In the genomic region with DNA sequence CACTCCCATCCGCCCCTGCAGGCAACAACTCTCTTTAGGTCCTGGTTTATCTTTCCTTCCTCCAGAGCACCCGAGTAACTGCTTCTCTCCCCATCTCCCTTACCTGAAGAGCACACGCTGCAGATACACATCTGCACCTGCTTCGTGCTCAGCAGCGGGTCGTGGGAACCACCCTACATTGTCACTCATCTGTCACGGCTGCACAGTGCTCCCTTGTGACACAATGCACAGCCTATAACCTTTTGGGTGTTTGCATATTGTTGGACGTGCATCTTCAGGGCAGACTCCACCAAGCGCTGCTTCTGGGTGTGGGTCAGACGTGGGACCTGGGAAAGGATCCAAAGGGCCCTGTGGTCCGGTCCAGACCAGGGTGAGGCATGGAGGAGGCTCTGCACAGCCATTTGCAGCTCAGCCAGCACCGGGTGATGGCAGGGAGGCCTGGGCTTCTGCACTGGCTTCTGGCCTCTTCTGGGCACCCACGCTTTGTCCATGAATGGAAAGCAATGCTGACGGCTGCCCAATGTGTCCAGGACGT, we compare ENCODE assay signal across 17 cellular contexts. TPM values are rescaled to one million over a fixed set of nuclear protein-coding genes. Genes with fewer than 3 reads are reported as not detected.
DNase-seq lines count a peak whose midpoint lies in the region; ATAC-seq and TF ChIP-seq lines count a peak whose summit lies in the region.
"Had no signal": no experiment of that assay in that cellular context is flagged by ENCODE, and none has a peak within 500 bp of the region (broad histone marks: within the 10 kb centered on the region; RNA-seq: fewer than 3 reads in every experiment).

No MANE protein-coding gene starts in this region.

- H3K36me3 Mint-ChIP-seq in activated CD4-positive, alpha-beta T cell treated with anti-CD3 and anti-CD28 coated beads, Interleukin-2, amount 10 ng/mL, durations not matched to agents 24 days and 14 days (ENCODE audit: low read depth) = peaks cover 25% of the 10 kb centered on the region
- peaks cover 24% of the 10 kb centered on the region for H3K36me3 Mint-ChIP-seq in activated CD4-positive, alpha-beta T cell treated with anti-CD3 and anti-CD28 coated beads for 36 hours (ENCODE audit: low read depth)
- peaks cover 4% of the 10 kb centered on the region for H3K36me3 Mint-ChIP-seq in osteocyte (ENCODE audit: unreplicated experiment)
- H3K36me3 Mint-ChIP-seq: activated naive CD4-positive, alpha-beta T cell treated with anti-CD3 and anti-CD28 coated beads, Interleukin-2, amount 10 ng/mL, durations not matched to agents 7 days and 5 days had no signal

- H3K27me3 Mint-ChIP-seq in activated CD4-positive, alpha-beta T cell treated with anti-CD3 and anti-CD28 coated beads, Interleukin-2, amount 10 ng/mL, durations not matched to agents 24 days and 14 days = no peaks in the 10 kb centered on the region
- H3K27me3 Mint-ChIP-seq in activated CD4-positive, alpha-beta T cell treated with anti-CD3 and anti-CD28 coated beads for 36 hours = no peaks in the 10 kb centered on the region
- peaks cover 12% of the 10 kb centered on the region for H3K27me3 Mint-ChIP-seq in osteocyte (ENCODE audit: unreplicated experiment)
- H3K27me3 Mint-ChIP-seq: effector memory CD8-positive, alpha-beta T cell; stimulated activated naive CD8-positive, alpha-beta T cell treated with anti-CD3 and anti-CD28 coated beads, Interleukin-15, Interleukin-2, amounts not matched to agents 100 ng/mL and 50 ng/mL, for 24 hours had no signal

- no peaks in the 10 kb centered on the region for H3K4me1 ChIP-seq in colonic mucosa
- H3K4me1 ChIP-seq in ascending aorta = no peaks in the 10 kb centered on the region
- H3K4me1 ChIP-seq: psoas muscle, vagina had no signal

- POLR2A ChIA-PET in activated CD4-positive, alpha-beta T cell treated with anti-CD3 and anti-CD28 coated beads for 36 hours (lab: Charles Lee) = no interaction called here

- H3K4me1 Mint-ChIP-seq in activated CD4-positive, alpha-beta T cell treated with anti-CD3 and anti-CD28 coated beads, Interleukin-2, amount 10 ng/mL, durations not matched to agents 24 days and 14 days = peaks cover 17% of the 10 kb centered on the region
- peaks cover 24% of the 10 kb centered on the region for H3K4me1 Mint-ChIP-seq in activated CD4-positive, alpha-beta T cell treated with anti-CD3 and anti-CD28 coated beads for 36 hours
- no peaks in the 10 kb centered on the region for H3K4me1 Mint-ChIP-seq in osteocyte (ENCODE audit: unreplicated experiment)

- no peak overlapping the region for H3K4me3 Mint-ChIP-seq in activated CD4-positive, alpha-beta T cell treated with anti-CD3 and anti-CD28 coated beads, Interleukin-2, amount 10 ng/mL, durations not matched to agents 24 days and 14 days
- H3K4me3 Mint-ChIP-seq in activated CD4-positive, alpha-beta T cell treated with anti-CD3 and anti-CD28 coated beads for 36 hours = no peak overlapping the region
- H3K4me3 Mint-ChIP-seq in osteocyte (ENCODE audit: unreplicated experiment) = no peak overlapping the region
- H3K4me3 Mint-ChIP-seq: activated naive CD4-positive, alpha-beta T cell treated with anti-CD3 and anti-CD28 coated beads, Interleukin-2, amount 10 ng/mL, durations not matched to agents 7 days and 5 days; effector memory CD8-positive, alpha-beta T cell; stimulated activated naive CD8-positive, alpha-beta T cell treated with anti-CD3 and anti-CD28 coated beads, Interleukin-15, Interleukin-2, amounts not matched to agents 100 ng/mL and 50 ng/mL, for 24 hours had no signal

- H3K27me3 ChIP-seq in colonic mucosa (no peaks in the 10 kb centered on the region), ascending aorta (no peaks in the 10 kb centered on the region)
- H3K27me3 ChIP-seq: cardiac muscle cell, vagina had no signal

- H3K9me3 ChIP-seq in colonic mucosa (no peaks in the 10 kb centered on the region), ascending aorta (no peaks in the 10 kb centered on the region)
- H3K9me3 ChIP-seq: psoas muscle, vagina had no signal

- H3K4me3 ChIP-seq in colonic mucosa (no peak overlapping the region), ascending aorta (no peak overlapping the region)
- H3K4me3 ChIP-seq: cardiac muscle cell, psoas muscle, vagina had no signal

- DNase-seq in activated CD4-positive, alpha-beta T cell treated with anti-CD3 and anti-CD28 coated beads, Interleukin-2, amount 10 ng/mL, durations not matched to agents 24 days and 14 days = no peak
- no peak for DNase-seq in activated CD4-positive, alpha-beta T cell treated with anti-CD3 and anti-CD28 coated beads for 36 hours
- DNase-seq in HuH-7 (ENCODE audit: low spot score) (peak; percentile 3), colonic mucosa (peak; percentile 15), osteocyte (ENCODE audit: extremely low spot score, unreplicated experiment) (peak; percentile 78), ascending aorta (ENCODE audit: low spot score in 2 of 2) (no peak), medulla oblongata (ENCODE audit: extremely low spot score) (no peak), GDM1 (lab: John Stamatoyannopoulos, UW) (no peak)
- DNase-seq: activated naive CD4-positive, alpha-beta T cell treated with anti-CD3 and anti-CD28 coated beads, Interleukin-2, amount 10 ng/mL, durations not matched to agents 7 days and 5 days; effector memory CD8-positive, alpha-beta T cell; NCI-H187 treated with DMSO at 0.1 percent for 48 hours; NCI-H524 treated with DMSO at 0.1 percent for 48 hours had no signal

- CTCF ChIA-PET in activated CD4-positive, alpha-beta T cell treated with anti-CD3 and anti-CD28 coated beads for 36 hours (lab: Charles Lee) = no interaction called here

- TF ChIP-seq CTCF in colonic mucosa (IDR thresholded peaks at IDR 0.05) (no peak), osteocyte (IDR thresholded peaks at IDR 0.05) (no peak), ascending aorta (IDR thresholded peaks at IDR 0.05) (no peak)

- peak overlapping the region; percentile 9 for H3K27ac Mint-ChIP-seq in activated CD4-positive, alpha-beta T cell treated with anti-CD3 and anti-CD28 coated beads, Interleukin-2, amount 10 ng/mL, durations not matched to agents 24 days and 14 days
- H3K27ac Mint-ChIP-seq in activated CD4-positive, alpha-beta T cell treated with anti-CD3 and anti-CD28 coated beads for 36 hours = no peak overlapping the region
- H3K27ac Mint-ChIP-seq in osteocyte (ENCODE audit: unreplicated experiment) = no peak overlapping the region
- H3K27ac Mint-ChIP-seq: activated naive CD4-positive, alpha-beta T cell treated with anti-CD3 and anti-CD28 coated beads, Interleukin-2, amount 10 ng/mL, durations not matched to agents 7 days and 5 days; effector memory CD8-positive, alpha-beta T cell had no signal

- no peak for ATAC-seq in activated CD4-positive, alpha-beta T cell treated with anti-CD3 and anti-CD28 coated beads for 36 hours
- ATAC-seq: effector memory CD8-positive, alpha-beta T cell; Panc1 had no signal

- no peak overlapping the region for H3K27ac ChIP-seq in colonic mucosa
- no peak overlapping the region for H3K27ac ChIP-seq in ascending aorta
- H3K27ac ChIP-seq: cardiac muscle cell, psoas muscle, vagina had no signal

- H3K9me3 Mint-ChIP-seq in activated CD4-positive, alpha-beta T cell treated with anti-CD3 and anti-CD28 coated beads, Interleukin-2, amount 10 ng/mL, durations not matched to agents 24 days and 14 days = no peaks in the 10 kb centered on the region
- H3K9me3 Mint-ChIP-seq in activated CD4-positive, alpha-beta T cell treated with anti-CD3 and anti-CD28 coated beads for 36 hours (ENCODE audit: low read depth) = no peaks in the 10 kb centered on the region
- H3K9me3 Mint-ChIP-seq in osteocyte (ENCODE audit: unreplicated experiment) = no peaks in the 10 kb centered on the region
- H3K9me3 Mint-ChIP-seq: activated naive CD4-positive, alpha-beta T cell treated with anti-CD3 and anti-CD28 coated beads, Interleukin-2, amount 10 ng/mL, durations not matched to agents 7 days and 5 days; effector memory CD8-positive, alpha-beta T cell; stimulated activated naive CD8-positive, alpha-beta T cell treated with anti-CD3 and anti-CD28 coated beads, Interleukin-15, Interleukin-2, amounts not matched to agents 100 ng/mL and 50 ng/mL, for 24 hours had no signal

- intact Hi-C loops in activated CD4-positive, alpha-beta T cell treated with anti-CD3 and anti-CD28 coated beads, Interleukin-2, amount 10 ng/mL, durations not matched to agents 24 days and 14 days (cut with micrococcal nuclease) = loop anchor here (10.0 kb wide), 1 partner anchor 372 kb away; no protein-coding TSS in a partner anchor
- intact Hi-C loops in activated CD4-positive, alpha-beta T cell treated with anti-CD3 and anti-CD28 coated beads for 36 hours (cut with DNase I, micrococcal nuclease) = no loop called here
- intact Hi-C loops in colonic mucosa (cut with DNase I) (no loop called here), ascending aorta (cut with DNase I) (no loop called here)

- H3K9ac ChIP-seq in colonic mucosa (ENCODE audit: low read depth in 2 of 2, low read length in 2 of 2) = no peak overlapping the region

- H3K36me3 ChIP-seq in colonic mucosa (no peaks in the 10 kb centered on the region), ascending aorta (peaks cover 14 to 22% of the 10 kb centered on the region in 2 donors)

RNA-seq across cellular contexts. Expression of a gene that starts 42.5 kb away (rescaled TPM):
- 73.5 and 75.1 TPM in 2 replicates for total RNA-seq in activated CD4-positive, alpha-beta T cell treated with anti-CD3 and anti-CD28 coated beads, Interleukin-2, amount 10 ng/mL, durations not matched to agents 24 days and 14 days
- total RNA-seq in activated CD4-positive, alpha-beta T cell treated with anti-CD3 and anti-CD28 coated beads for 36 hours = 10 to 100 TPM; 34.0 to 46.5 TPM
- 10 to 100 TPM in 1 of 2 donors, 1 to 10 TPM in 1; 8.1 to 43.7 TPM for total RNA-seq in colonic mucosa
- 15.0 and 15.7 TPM in 2 replicates for total RNA-seq in osteocyte
- total RNA-seq in ascending aorta = 51.9 TPM

RNA-seq across cellular contexts. Expression of a gene that starts 56.3 kb away (rescaled TPM):
- total RNA-seq in activated CD4-positive, alpha-beta T cell treated with anti-CD3 and anti-CD28 coated beads, Interleukin-2, amount 10 ng/mL, durations not matched to agents 24 days and 14 days = 41.2 and 41.7 TPM in 2 replicates
- 10 to 100 TPM; 24.6 to 31.8 TPM for total RNA-seq in activated CD4-positive, alpha-beta T cell treated with anti-CD3 and anti-CD28 coated beads for 36 hours
- total RNA-seq in colonic mucosa (10 to 100 TPM; 25.9 to 36.6 TPM), osteocyte (41.3 and 44.9 TPM in 2 replicates), ascending aorta (60.7 TPM)

Comparison
In these comparisons a context has a peak if more than half of its experiments do, and no peak if none do; other contexts are left out.
1. DNase-seq: peak in HuH-7 (single experiment), colonic mucosa (single experiment) and osteocyte (single experiment); none in activated CD4-positive, alpha-beta T cell treated with anti-CD3 and anti-CD28 coated beads, Interleukin-2, amount 10 ng/mL, durations not matched to agents 24 days and 14 days (single experiment), activated CD4-positive, alpha-beta T cell treated with anti-CD3 and anti-CD28 coated beads for 36 hours (single experiment), ascending aorta (0 of 2), medulla oblongata (single experiment) and GDM1 (single experiment).